In genomic region chr3:133805702-133806475, GRCh38 we compare ENCODE assay signal across 8 cellular contexts.
DNase-seq lines count a peak whose midpoint lies in the region; ATAC-seq and TF ChIP-seq lines count a peak whose summit lies in the region.

Gene SRPRB (plus strand): TSS chr3:133805815. CDS start chr3:133805849, 34 bp downstream.

- peak within 1 kb of the TSS; percentile 58 for H3K27ac ChIP-seq in 22Rv1

- TF ChIP-seq CTCF in 22Rv1 (IDR thresholded peaks at IDR 0.05) (no peak), astrocyte of the spinal cord (IDR thresholded peaks at IDR 0.05; ENCODE audit: low read depth, low read length) (no peak), retinal pigment epithelial cell (conservative IDR thresholded peaks at IDR 0.05; ENCODE audit: low read depth, low read length) (no peak)

- in situ Hi-C loops in astrocyte of the spinal cord (cut with HindIII; ENCODE audit: low sequenced_read_pairs) = no loop called here

- DNase-seq in NCI-H2081 treated with DMSO at 0.1 percent for 48 hours (lab: John Stamatoyannopoulos, UW) = peak; percentile 93
- peak; percentile 85 for DNase-seq in T1000 (lab: John Stamatoyannopoulos, UW)
- DNase-seq in astrocyte of the spinal cord (ENCODE audit: low read depth, low spot score) = peak; percentile 93
- DNase-seq in hypothalamus (lab: John Stamatoyannopoulos, UW) = peak; percentile 40 to 96 (median 91)
- peak; percentile 60 for DNase-seq in retinal pigment epithelial cell (ENCODE audit: low read depth)

- H3K4me3 ChIP-seq in astrocyte of the spinal cord (ENCODE audit: low read depth, low read length) = peak within 1 kb of the TSS; percentile 89
- peak within 1 kb of the TSS; percentile 94 for H3K4me3 ChIP-seq in retinal pigment epithelial cell (ENCODE audit: low read length)

- ATAC-seq in GM18519 (IDR thresholded peaks at IDR 0.05; ENCODE audit: low FRiP score, unreplicated experiment) (peak; percentile 96), HG03045 (IDR thresholded peaks at IDR 0.05; ENCODE audit: unreplicated experiment) (peak; percentile 98)

Comparison
In these comparisons a context has a peak if more than half of its experiments do, and no peak if none do; other contexts are left out.
1. Peak in every context shown above with its lines: DNase-seq, ATAC-seq, H3K4me3 ChIP-seq and H3K27ac ChIP-seq.